ENCODE assay signal across 1 cellular context in genomic region chr12:132495165-132495544, GRCh38.
TF ChIP-seq lines count a peak whose summit lies in the region.

No MANE protein-coding gene starts in this region.

TF ChIP-seq in K562, 482 proteins besides CTCF, POLR2A, EP300 and RAD21 (continued from another document):
- TF ChIP-seq CREB3L1 (IDR thresholded peaks at IDR 0.05; ENCODE audit: borderline replicate concordance, low read depth) (no peak), POLR2G (IDR thresholded peaks at IDR 0.05; ENCODE audit: low read depth, low read length) (0 out of 2 replicates have a peak, but pooled peaks have one; percentile 17), ZNF174 (CRISPR knock-in tag; IDR thresholded peaks at IDR 0.05) (no peak), BHLHE40 (IDR thresholded peaks at IDR 0.05; ENCODE audit: low read length) (no peak), ZNF764 (CRISPR knock-in tag; IDR thresholded peaks at IDR 0.05; ENCODE audit: low read depth) (no peak)
TF ChIP-seq in K562: peak in this region for 1.
